ENCODE assay signal across 27 cellular contexts in genomic region chr13:87324558-87324957, GRCh38.
"Had no signal": no experiment of that assay in that cellular context is flagged by ENCODE, and none has a peak within 500 bp of the region (broad histone marks: within the 10 kb centered on the region; RNA-seq: fewer than 3 reads in every experiment).

No MANE protein-coding gene starts in this region.

- H3K27me3 ChIP-seq: neural progenitor cell, pancreas, right lobe of liver, sigmoid colon, spleen, thyroid gland, tibial nerve, upper lobe of left lung, vagina had no signal

- H3K4me3 ChIP-seq: neural progenitor cell, pancreas, psoas muscle, right lobe of liver, sigmoid colon, smooth muscle cell, spleen, thoracic aorta, thyroid gland, tibial nerve, upper lobe of left lung, vagina had no signal

- ATAC-seq: naive thymus-derived CD4-positive, alpha-beta T cell; natural killer cell; pancreas; psoas muscle; right cardiac atrium; right lobe of liver; stimulated activated memory B cell treated with anti-CD40 and anti-IgM and Interleukin-4, amounts not matched to agents 10 μg/mL and 1 μg/mL and 100 μg/mL, for 72 hours; stimulated activated naive CD8-positive, alpha-beta T cell treated with anti-CD3 and anti-CD28 coated beads, Interleukin-15, amount 100 ng/mL, for 72 hours; stimulated activated naive CD8-positive, alpha-beta T cell treated with anti-CD3 and anti-CD28 coated beads, Interleukin-15, Interleukin-2, amounts not matched to agents 100 U/mL and 50 U/mL, for 24 hours had no signal

- H3K27ac ChIP-seq: neural progenitor cell, pancreas, psoas muscle, right lobe of liver, sigmoid colon, spleen, thoracic aorta, thyroid gland, tibial nerve, upper lobe of left lung, vagina had no signal

- H3K9me3 ChIP-seq: pancreas, psoas muscle, right lobe of liver, sigmoid colon, thoracic aorta, thyroid gland, tibial nerve, vagina had no signal

- H3K4me1 ChIP-seq: neural progenitor cell, pancreas, psoas muscle, right lobe of liver, sigmoid colon, spleen, thyroid gland, tibial nerve, upper lobe of left lung, vagina had no signal

- FAIRE-seq: pancreas, urothelium cell line had no signal

- H3K36me3 ChIP-seq: neural progenitor cell, pancreas, right lobe of liver, sigmoid colon, spleen, thoracic aorta, thyroid gland, tibial nerve, upper lobe of left lung, vagina had no signal

- DNase-seq: naive thymus-derived CD4-positive, alpha-beta T cell; natural killer cell; pancreas; psoas muscle; right cardiac atrium; right lobe of liver; sigmoid colon; spleen; stimulated activated CD4-positive, alpha-beta T cell treated with anti-CD3 and anti-CD28 coated beads, Interleukin-12 subunit alpha, Interleukin-12 subunit beta, amount 100 ng/mL, for 4 hours; stimulated activated CD4-positive, alpha-beta T cell treated with anti-CD3 and anti-CD28 coated beads, Interleukin-1b, Interleukin-23, amount 100 ng/mL, for 48 hours; stimulated activated CD4-positive, alpha-beta T cell treated with anti-CD3 and anti-CD28 coated beads, Interleukin-4, amount 100 ng/mL, for 1 hour; stimulated activated CD4-positive, alpha-beta T cell treated with anti-CD3 and anti-CD28 coated beads, Interleukin-4, amount 100 ng/mL, for 4 hours; stimulated activated CD8-positive, alpha-beta memory T cell treated with anti-CD3 and anti-CD28 coated beads, Interleukin-4, amount 100 ng/mL, for 48 hours; stimulated activated naive CD4-positive, alpha-beta T cell; stimulated activated naive CD8-positive, alpha-beta T cell treated with anti-CD3 and anti-CD28 coated beads, Interleukin-15, amount 100 ng/mL, for 72 hours; stimulated activated naive CD8-positive, alpha-beta T cell treated with anti-CD3 and anti-CD28 coated beads, Interleukin-15, Interleukin-2, amounts not matched to agents 100 U/mL and 50 U/mL, for 24 hours; substantia nigra; thyroid gland; trophoblast cell; upper lobe of left lung had no signal
